Comparison of ENCODE assay signal across 16 cellular contexts in the genomic region with DNA sequence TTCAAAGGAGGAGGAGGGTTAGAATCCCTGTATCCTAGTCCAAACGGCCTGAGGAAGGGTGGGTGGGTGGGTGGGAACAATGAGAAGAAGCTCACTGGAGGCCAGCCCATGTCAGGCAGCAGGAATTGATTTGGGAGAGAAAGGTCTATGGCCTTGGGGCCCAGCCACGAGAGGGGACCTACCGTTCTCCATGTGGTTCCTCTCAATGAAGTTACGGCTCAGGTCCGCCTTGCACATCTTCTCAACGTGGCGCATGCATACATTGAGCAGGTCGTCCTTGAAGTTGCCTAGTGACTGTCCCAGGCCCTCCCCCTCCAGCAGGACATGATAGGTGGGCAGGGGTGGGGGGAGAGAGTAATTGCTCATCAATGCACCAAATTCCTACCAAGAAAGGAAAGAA. TPM values are rescaled to one million over a fixed set of nuclear protein-coding genes. Genes with fewer than 3 reads are reported as not detected.
"Had no signal": no experiment of that assay in that cellular context is flagged by ENCODE, and none has a peak within 500 bp of the region (broad histone marks: within the 10 kb centered on the region; RNA-seq: fewer than 3 reads in every experiment).

No MANE protein-coding gene starts in this region.

- FAIRE-seq: frontal cortex, pancreas had no signal

- ATAC-seq: natural killer cell; stimulated activated naive CD8-positive, alpha-beta T cell treated with anti-CD3 and anti-CD28 coated beads, Interleukin-15, amount 100 ng/mL, for 72 hours had no signal

- H3K4me1 ChIP-seq: colonic mucosa, heart left ventricle, pancreas had no signal

- H3K9me3 ChIP-seq: colonic mucosa, heart left ventricle, pancreas, vagina had no signal

- H3K4me3 ChIP-seq: colonic mucosa, heart left ventricle, pancreas, vagina had no signal

- H3K27ac ChIP-seq: colonic mucosa, heart left ventricle, pancreas had no signal

- H3K36me3 ChIP-seq: colonic mucosa, heart left ventricle, pancreas had no signal

- H3K27me3 ChIP-seq: colonic mucosa, heart left ventricle, pancreas, vagina had no signal

- DNase-seq: cerebellar nuclear complex; colonic mucosa; dermis blood vessel endothelial cell; hippocampal formation; natural killer cell; right cardiac atrium; stimulated activated CD4-positive, alpha-beta T cell treated with anti-CD3 and anti-CD28 coated beads, Interleukin-4, amount 100 ng/mL, for 24 hours; stimulated activated naive CD8-positive, alpha-beta T cell treated with anti-CD3 and anti-CD28 coated beads, Interleukin-15, amount 100 ng/mL, for 72 hours had no signal

RNA-seq across cellular contexts. Expression of a gene that starts 12.4 kb away (rescaled TPM):
- total RNA-seq: dermis blood vessel endothelial cell, fibroblast of lung, frontal cortex, glomerular endothelial cell, myocyte, natural killer cell, progenitor cell of endocrine pancreas had no signal
- polyA plus RNA-seq: fibroblast of lung had no signal
